In genomic region chr14:98689936-98690335, GRCh38 we compare ENCODE assay signal across 28 cellular contexts.
"Had no signal": no experiment of that assay in that cellular context is flagged by ENCODE, and none has a peak within 500 bp of the region (broad histone marks: within the 10 kb centered on the region; RNA-seq: fewer than 3 reads in every experiment).

No MANE protein-coding gene starts in this region.

- H3K27me3 Mint-ChIP-seq: activated B cell treated with CpG ODN at 0.5 μM for 24 hours; activated CD4-positive, alpha-beta memory T cell treated with anti-CD3 and anti-CD28 coated beads, Interleukin-2, amount 10 ng/mL, durations not matched to agents 7 days and 5 days; activated CD4-positive, alpha-beta T cell treated with anti-CD3 and anti-CD28 coated beads, Interleukin-2, amount 10 ng/mL, durations not matched to agents 7 days and 5 days; activated naive CD4-positive, alpha-beta T cell treated with anti-CD3 and anti-CD28 coated beads, Interleukin-2, amount 10 ng/mL, durations not matched to agents 7 days and 5 days; activated naive CD8-positive, alpha-beta T cell treated with anti-CD3 and anti-CD28 coated beads, Interleukin-2, amount 10 ng/mL, durations not matched to agents 7 days and 5 days; activated T-cell treated with anti-CD3 and anti-CD28 coated beads, Interleukin-2, amount 50 U/mL, for 24 hours; T-helper 17 cell had no signal

- H3K27ac Mint-ChIP-seq: activated B cell treated with CpG ODN at 0.5 μM for 24 hours; activated CD4-positive, alpha-beta memory T cell treated with anti-CD3 and anti-CD28 coated beads, Interleukin-2, amount 10 ng/mL, durations not matched to agents 7 days and 5 days; activated CD4-positive, alpha-beta T cell treated with anti-CD3 and anti-CD28 coated beads, Interleukin-2, amount 10 ng/mL, durations not matched to agents 7 days and 5 days; activated naive CD4-positive, alpha-beta T cell treated with anti-CD3 and anti-CD28 coated beads, Interleukin-2, amount 10 ng/mL, durations not matched to agents 7 days and 5 days; activated naive CD4-positive, alpha-beta T cell treated with anti-CD3 and anti-CD28 coated beads, Interleukin-2, amount 50 U/mL, for 72 hours; activated naive CD8-positive, alpha-beta T cell treated with anti-CD3 and anti-CD28 coated beads, Interleukin-2, amount 10 ng/mL, durations not matched to agents 7 days and 5 days; activated T-cell treated with anti-CD3 and anti-CD28 coated beads, Interleukin-2, amount 50 U/mL, for 24 hours; activated T-cell treated with anti-CD3 and anti-CD28 coated beads, Interleukin-2, amount 50 U/mL, for 72 hours; brain; T-helper 17 cell; T-helper 2 cell treated with Interferon-gamma antibody and Interleukin-4, amounts not matched to agents 5 μg/mL and 100 μg/mL, for 36 hours had no signal

- H3K36me3 Mint-ChIP-seq: activated naive CD4-positive, alpha-beta T cell treated with anti-CD3 and anti-CD28 coated beads, Interleukin-2, amount 10 ng/mL, durations not matched to agents 7 days and 5 days; activated naive CD8-positive, alpha-beta T cell treated with anti-CD3 and anti-CD28 coated beads, Interleukin-2, amount 10 ng/mL, durations not matched to agents 7 days and 5 days; brain had no signal

- H3K4me1 Mint-ChIP-seq: activated B cell treated with CpG ODN at 0.5 μM for 24 hours; activated CD4-positive, alpha-beta memory T cell treated with anti-CD3 and anti-CD28 coated beads, Interleukin-2, amount 10 ng/mL, durations not matched to agents 7 days and 5 days; activated CD4-positive, alpha-beta T cell treated with anti-CD3 and anti-CD28 coated beads, Interleukin-2, amount 10 ng/mL, durations not matched to agents 7 days and 5 days; activated naive CD4-positive, alpha-beta T cell treated with anti-CD3 and anti-CD28 coated beads, Interleukin-2, amount 10 ng/mL, durations not matched to agents 7 days and 5 days; activated naive CD8-positive, alpha-beta T cell treated with anti-CD3 and anti-CD28 coated beads, Interleukin-2, amount 10 ng/mL, durations not matched to agents 7 days and 5 days; T-helper 17 cell had no signal

- H3K9me3 Mint-ChIP-seq: activated CD4-positive, alpha-beta memory T cell treated with anti-CD3 and anti-CD28 coated beads, Interleukin-2, amount 10 ng/mL, durations not matched to agents 7 days and 5 days; activated CD4-positive, alpha-beta T cell treated with anti-CD3 and anti-CD28 coated beads, Interleukin-2, amount 10 ng/mL, durations not matched to agents 7 days and 5 days; activated naive CD4-positive, alpha-beta T cell treated with anti-CD3 and anti-CD28 coated beads, Interleukin-2, amount 10 ng/mL, durations not matched to agents 7 days and 5 days; activated T-cell treated with anti-CD3 and anti-CD28 coated beads, Interleukin-2, amount 50 U/mL, for 24 hours; activated T-cell treated with anti-CD3 and anti-CD28 coated beads, Interleukin-2, amount 50 U/mL, for 72 hours; T-helper 2 cell treated with Interferon-gamma antibody and Interleukin-4, amounts not matched to agents 5 μg/mL and 100 μg/mL, for 36 hours had no signal

- DNase-seq: activated B cell treated with CpG ODN at 0.5 μM for 24 hours; activated CD4-positive, alpha-beta memory T cell treated with anti-CD3 and anti-CD28 coated beads, Interleukin-2, amount 10 ng/mL, durations not matched to agents 7 days and 5 days; activated CD4-positive, alpha-beta T cell treated with anti-CD3 and anti-CD28 coated beads, Interleukin-2, amount 10 ng/mL, durations not matched to agents 7 days and 5 days; activated CD4-positive, alpha-beta T cell treated with anti-CD3 and anti-CD28 coated beads, Interleukin-2, amount 50 U/mL, for 4 hours; activated CD8-positive, alpha-beta memory T cell treated with anti-CD3 and anti-CD28 coated beads, Interleukin-2, amount 50 U/mL, for 48 hours; activated gamma-delta T cell; activated naive CD4-positive, alpha-beta T cell; activated naive CD4-positive, alpha-beta T cell treated with anti-CD3 and anti-CD28 coated beads, Interleukin-2, amount 10 ng/mL, durations not matched to agents 7 days and 5 days; activated naive CD8-positive, alpha-beta T cell treated with anti-CD3 and anti-CD28 coated beads, Interleukin-2, amount 10 ng/mL, durations not matched to agents 7 days and 5 days; activated T-cell treated with anti-CD3 and anti-CD28 coated beads for 4 hours; activated T-cell treated with anti-CD3 and anti-CD28 coated beads, Interleukin-2, amount 50 U/mL, for 24 hours; activated T-cell treated with anti-CD3 and anti-CD28 coated beads, Interleukin-2, amount 50 U/mL, for 72 hours; central memory CD4-positive, alpha-beta T cell; cerebellar nuclear complex; colonic mucosa; effector memory CD4-positive, alpha-beta T cell; erythroblast; esophagus squamous epithelium; foreskin melanocyte; head of caudate nucleus; hippocampal formation; T-helper 17 cell; T1000; WERI-Rb-1 had no signal

- ATAC-seq: activated CD4-positive, CD25-positive, alpha-beta regulatory T cell treated with anti-CD3 and anti-CD28 coated beads, Interleukin-2, amount 50 U/mL, for 24 hours; activated naive CD4-positive, alpha-beta T cell treated with anti-CD3 and anti-CD28 coated beads, Interleukin-2, amount 50 U/mL, for 72 hours; activated T-cell treated with anti-CD3 and anti-CD28 coated beads, Interleukin-2, amount 50 U/mL, for 72 hours; T-helper 17 cell had no signal

- H3K4me3 Mint-ChIP-seq: activated B cell treated with CpG ODN at 0.5 μM for 24 hours; activated CD4-positive, alpha-beta memory T cell treated with anti-CD3 and anti-CD28 coated beads, Interleukin-2, amount 10 ng/mL, durations not matched to agents 7 days and 5 days; activated CD4-positive, alpha-beta T cell treated with anti-CD3 and anti-CD28 coated beads, Interleukin-2, amount 10 ng/mL, durations not matched to agents 7 days and 5 days; activated naive CD4-positive, alpha-beta T cell treated with anti-CD3 and anti-CD28 coated beads, Interleukin-2, amount 10 ng/mL, durations not matched to agents 7 days and 5 days; activated naive CD8-positive, alpha-beta T cell treated with anti-CD3 and anti-CD28 coated beads, Interleukin-2, amount 10 ng/mL, durations not matched to agents 7 days and 5 days; activated T-cell treated with anti-CD3 and anti-CD28 coated beads, Interleukin-2, amount 50 U/mL, for 24 hours; activated T-cell treated with anti-CD3 and anti-CD28 coated beads, Interleukin-2, amount 50 U/mL, for 72 hours; brain; T-helper 17 cell; T-helper 2 cell treated with Interferon-gamma antibody and Interleukin-4, amounts not matched to agents 5 μg/mL and 100 μg/mL, for 36 hours had no signal
